ENCODE assay signal across 1 cellular context in genomic region chr1:150912623-150913022, GRCh38.
TF ChIP-seq lines count a peak whose summit lies in the region.

No MANE protein-coding gene starts in this region.

TF ChIP-seq in H1, 55 proteins besides CTCF, POLR2A, EP300 and RAD21:
- TF ChIP-seq KDM4A (IDR thresholded peaks at IDR 0.05; ENCODE audit: low read depth, low read length, severe bottlenecking): no peak
- no peak for TF ChIP-seq EZH2 (IDR thresholded peaks at IDR 0.05; ENCODE audit: low read depth, low read length, severe bottlenecking)
- no peak for TF ChIP-seq BRCA1 (IDR thresholded peaks at IDR 0.05; ENCODE audit: low read depth, low read length)
- no peak for TF ChIP-seq CBX5 (IDR thresholded peaks at IDR 0.05; ENCODE audit: low read depth, low read length)
- TF ChIP-seq KDM5A (IDR thresholded peaks at IDR 0.05; ENCODE audit: low read length): no peak
